In genomic region chr10:14673189-14673947, GRCh38 we compare ENCODE assay signal across 18 cellular contexts.
DNase-seq lines count a peak whose midpoint lies in the region; ATAC-seq and TF ChIP-seq lines count a peak whose summit lies in the region.
"Had no signal": no experiment of that assay in that cellular context is flagged by ENCODE, and none has a peak within 500 bp of the region (broad histone marks: within the 10 kb centered on the region; RNA-seq: fewer than 3 reads in every experiment).

No MANE protein-coding gene starts in this region.

- WGBS in suprapubic skin, result 36% methylated on average over 9 of the region's 9 CpGs

- H3K9me3 ChIP-seq in iPS-18a (ENCODE audit: control insufficient read depth, low read depth, low read length) (no peaks in the 10 kb centered on the region), suprapubic skin (no peaks in the 10 kb centered on the region)
- H3K9me3 ChIP-seq: prostate gland had no signal

- no peak for ATAC-seq in activated B cell treated with CpG ODN at 0.5 μM for 24 hours (ENCODE audit: low read depth)
- ATAC-seq in HG03196 (IDR thresholded peaks at IDR 0.05; ENCODE audit: unreplicated experiment), result no peak

- H3K27ac ChIP-seq in 22Rv1, result peak overlapping the region; percentile 67
- no peak overlapping the region for H3K27ac ChIP-seq in iPS-18a (ENCODE audit: low read length)
- H3K27ac ChIP-seq in suprapubic skin, result no peak overlapping the region
- H3K27ac ChIP-seq: prostate gland had no signal

- TF ChIP-seq CTCF in 22Rv1 (IDR thresholded peaks at IDR 0.05) (no peak), activated B cell treated with CpG ODN at 0.5 μM for 24 hours (IDR thresholded peaks at IDR 0.05) (no peak), suprapubic skin (IDR thresholded peaks at IDR 0.05) (no peak)

- CTCF ChIA-PET in activated B cell treated with CpG ODN at 0.5 μM for 24 hours (lab: Charles Lee), result no interaction called here

- no peak overlapping the region for H3K9ac ChIP-seq in iPS-18a (ENCODE audit: low read length)

- H3K27me3 Mint-ChIP-seq in IgD-negative memory B cell, result no peaks in the 10 kb centered on the region
- no peaks in the 10 kb centered on the region for H3K27me3 Mint-ChIP-seq in activated B cell treated with CpG ODN at 0.5 μM for 24 hours

- intact Hi-C loops in activated B cell treated with CpG ODN at 0.5 μM for 24 hours (cut with micrococcal nuclease), result loop anchor here (2.0 kb wide), 1 partner anchor 17 kb away; no protein-coding TSS in a partner anchor

- TF ChIP-seq EP300 in suprapubic skin (IDR thresholded peaks at IDR 0.05), result no peak

- H3K4me3 Mint-ChIP-seq in IgD-negative memory B cell (peak overlapping the region; percentile 72 to 91 (median 78)), activated B cell treated with CpG ODN at 0.5 μM for 24 hours (peak overlapping the region; percentile 77)
- H3K4me3 Mint-ChIP-seq: activated naive CD8-positive, alpha-beta T cell treated with anti-CD3 and anti-CD28 coated beads, Interleukin-2, amount 10 ng/mL, durations not matched to agents 7 days and 5 days; HFFc6 had no signal

- H3K36me3 Mint-ChIP-seq in IgD-negative memory B cell (no peaks in the 10 kb centered on the region), activated B cell treated with CpG ODN at 0.5 μM for 24 hours (ENCODE audit: low read depth) (no peaks in the 10 kb centered on the region)

- no peak for TF ChIP-seq POLR2A in suprapubic skin (IDR thresholded peaks at IDR 0.05)

- no peak for DNase-seq in activated B cell treated with CpG ODN at 0.5 μM for 24 hours
- no peak for DNase-seq in stimulated activated CD4-positive, alpha-beta T cell treated with anti-CD3 and anti-CD28 coated beads, Interleukin-4, amount 100 ng/mL, for 4 hours
- DNase-seq in suprapubic skin (ENCODE audit: low spot score in 2 of 2), result no peak
- DNase-seq in SW480 (ENCODE audit: low spot score), result no peak
- DNase-seq: ACHN; activated CD4-positive, alpha-beta T cell treated with anti-CD3 and anti-CD28 coated beads, Interleukin-2, amount 50 U/mL, for 1 hour; activated naive CD8-positive, alpha-beta T cell treated with anti-CD3 and anti-CD28 coated beads, Interleukin-2, amount 10 ng/mL, durations not matched to agents 7 days and 5 days; activated T-cell treated with anti-CD3 and anti-CD28 coated beads, Interleukin-2, amount 50 U/mL, for 1 hour; HFFc6; MM.1S; NCI-H2107; NCI-H748 treated with DMSO at 0.1 percent for 48 hours; stimulated activated CD4-positive, alpha-beta T cell treated with anti-CD3 and anti-CD28 coated beads, Interleukin-15, amount 100 ng/mL, for 24 hours had no signal

- H3K36me3 ChIP-seq in iPS-18a (ENCODE audit: control insufficient read depth, low read depth, low read length) (no peaks in the 10 kb centered on the region), suprapubic skin (no peaks in the 10 kb centered on the region)
- H3K36me3 ChIP-seq: prostate gland had no signal

- H3K27ac Mint-ChIP-seq in IgD-negative memory B cell, result peak overlapping the region in 2 of 3 donors; percentile 13 to 85
- peak overlapping the region; percentile 32 for H3K27ac Mint-ChIP-seq in activated B cell treated with CpG ODN at 0.5 μM for 24 hours
- H3K27ac Mint-ChIP-seq: activated naive CD8-positive, alpha-beta T cell treated with anti-CD3 and anti-CD28 coated beads, Interleukin-2, amount 10 ng/mL, durations not matched to agents 7 days and 5 days; HFFc6 had no signal

- peaks cover 19 to 34% (median 21%) of the 10 kb centered on the region in 3 donors for H3K4me1 Mint-ChIP-seq in IgD-negative memory B cell
- peaks cover 25% of the 10 kb centered on the region for H3K4me1 Mint-ChIP-seq in activated B cell treated with CpG ODN at 0.5 μM for 24 hours

- H3K4me1 ChIP-seq in iPS-18a (ENCODE audit: control insufficient read depth, low read depth, low read length) (peaks cover 18% of the 10 kb centered on the region), suprapubic skin (no peaks in the 10 kb centered on the region)
- H3K4me1 ChIP-seq: prostate gland had no signal

- peak overlapping the region; percentile 14 for H3K4me3 ChIP-seq in iPS-18a (ENCODE audit: low read length)
- H3K4me3 ChIP-seq in suprapubic skin, result no peak overlapping the region
- H3K4me3 ChIP-seq: prostate gland had no signal

- peaks cover 9% of the 10 kb centered on the region for H3K27me3 ChIP-seq in iPS-18a (ENCODE audit: control insufficient read depth, insufficient read depth, low read length)
- H3K27me3 ChIP-seq in suprapubic skin, result no peaks in the 10 kb centered on the region

- POLR2A ChIA-PET in activated B cell treated with CpG ODN at 0.5 μM for 24 hours (lab: Charles Lee), result no interaction called here

- H3K9me3 Mint-ChIP-seq in IgD-negative memory B cell (no peaks in the 10 kb centered on the region), activated B cell treated with CpG ODN at 0.5 μM for 24 hours (no peaks in the 10 kb centered on the region)
- H3K9me3 Mint-ChIP-seq: HFFc6 had no signal
